ENCODE assay signal across 1 cellular context in genomic region chr1:176206006-176206960, GRCh38.
TF ChIP-seq lines count a peak whose summit lies in the region.

No MANE protein-coding gene starts in this region.

TF ChIP-seq in K562, 482 proteins besides CTCF, POLR2A, EP300 and RAD21 (continued from another document):
- TF ChIP-seq, protein P1, sequence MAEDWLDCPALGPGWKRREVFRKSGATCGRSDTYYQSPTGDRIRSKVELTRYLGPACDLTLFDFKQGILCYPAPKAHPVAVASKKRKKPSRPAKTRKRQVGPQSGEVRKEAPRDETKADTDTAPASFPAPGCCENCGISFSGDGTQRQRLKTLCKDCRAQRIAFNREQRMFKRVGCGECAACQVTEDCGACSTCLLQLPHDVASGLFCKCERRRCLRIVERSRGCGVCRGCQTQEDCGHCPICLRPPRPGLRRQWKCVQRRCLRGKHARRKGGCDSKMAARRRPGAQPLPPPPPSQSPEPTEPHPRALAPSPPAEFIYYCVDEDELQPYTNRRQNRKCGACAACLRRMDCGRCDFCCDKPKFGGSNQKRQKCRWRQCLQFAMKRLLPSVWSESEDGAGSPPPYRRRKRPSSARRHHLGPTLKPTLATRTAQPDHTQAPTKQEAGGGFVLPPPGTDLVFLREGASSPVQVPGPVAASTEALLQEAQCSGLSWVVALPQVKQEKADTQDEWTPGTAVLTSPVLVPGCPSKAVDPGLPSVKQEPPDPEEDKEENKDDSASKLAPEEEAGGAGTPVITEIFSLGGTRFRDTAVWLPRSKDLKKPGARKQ (CRISPR knock-in tag; IDR thresholded peaks at IDR 0.05), result no peak
- TF ChIP-seq POLR2H (tag; IDR thresholded peaks at IDR 0.05; ENCODE audit: low read depth), result no peak
- TF ChIP-seq NR3C1 (CRISPR knock-in tag; IDR thresholded peaks at IDR 0.05), result 0 out of 2 replicates have a peak, but pooled peaks have one; percentile 64
- TF ChIP-seq NCOA1 (IDR thresholded peaks at IDR 0.05; ENCODE audit: low read depth), result no peak
- no peak for TF ChIP-seq MIER1 (IDR thresholded peaks at IDR 0.05; ENCODE audit: low read depth)
- no peak for TF ChIP-seq PHB (CRISPR knock-in tag; IDR thresholded peaks at IDR 0.05)
- TF ChIP-seq SETDB1 (IDR thresholded peaks at IDR 0.05; ENCODE audit: low read length), result no peak
- TF ChIP-seq KLF6 (CRISPR knock-in tag; IDR thresholded peaks at IDR 0.05; ENCODE audit: borderline replicate concordance), result no peak
- no peak for TF ChIP-seq ZC3H11A (IDR thresholded peaks at IDR 0.05; ENCODE audit: low read depth, low read length)
- TF ChIP-seq ZNF140 (CRISPR knock-in tag; IDR thresholded peaks at IDR 0.05), result no peak
- no peak for TF ChIP-seq ZNF174 (CRISPR knock-in tag; IDR thresholded peaks at IDR 0.05)
- TF ChIP-seq SMARCE1 (IDR thresholded peaks at IDR 0.05), result peak; percentile 48; the same call in 1 of the 2 replicates
- TF ChIP-seq ELF2 (CRISPR knock-in tag; IDR thresholded peaks at IDR 0.05), result no peak; the same call in 1 of the 2 replicates
- TF ChIP-seq YY1 (IDR thresholded peaks at IDR 0.05; ENCODE audit: borderline replicate concordance in 1 of 3, control insufficient read depth in 1 of 3, extremely low read depth in 1 of 3, insufficient read depth in 3 of 3, insufficient read length in 1 of 3, insufficient replicate concordance in 2 of 3, low read depth in 1 of 3, low read length in 2 of 3), result no peak
- TF ChIP-seq GATAD2A (IDR thresholded peaks at IDR 0.05), result no peak
- TF ChIP-seq ZNF175 (CRISPR knock-in tag; IDR thresholded peaks at IDR 0.05; ENCODE audit: low read depth), result no peak
- no peak for TF ChIP-seq U2AF2 (optimal IDR thresholded peaks at IDR 0.05; ENCODE audit: low read depth, low read length)
- no peak for TF ChIP-seq SNIP1 (IDR thresholded peaks at IDR 0.05; ENCODE audit: low read depth)
- TF ChIP-seq ZKSCAN1 (IDR thresholded peaks at IDR 0.05; ENCODE audit: low read depth, low read length), result 0 out of 2 replicates have a peak, but pooled peaks have one; percentile 4
- TF ChIP-seq ZNF347 (CRISPR knock-in tag; IDR thresholded peaks at IDR 0.05; ENCODE audit: low read depth), result no peak
- no peak for TF ChIP-seq FOSL1 (tag; conservative IDR thresholded peaks at IDR 0.05)
- no peak for TF ChIP-seq ZBTB5 (IDR thresholded peaks at IDR 0.05)
- TF ChIP-seq RCOR1 (IDR thresholded peaks at IDR 0.05; ENCODE audit: borderline replicate concordance in 1 of 2, low read depth in 2 of 2, low read length in 2 of 2), result no peak
- TF ChIP-seq HES1 (IDR thresholded peaks at IDR 0.05; ENCODE audit: low read depth), result no peak
- no peak for TF ChIP-seq CBFB (CRISPR knock-in tag; IDR thresholded peaks at IDR 0.05)
- no peak for TF ChIP-seq E2F8 (IDR thresholded peaks at IDR 0.05; ENCODE audit: low read depth, partially characterized antibody)
- no peak for TF ChIP-seq ZNF584 (CRISPR knock-in tag; IDR thresholded peaks at IDR 0.05; ENCODE audit: low read depth)
- no peak for TF ChIP-seq SMC3 (conservative IDR thresholded peaks at IDR 0.05; ENCODE audit: insufficient read depth, low read depth, low read length)
- peak; percentile 71 for TF ChIP-seq NKRF (IDR thresholded peaks at IDR 0.05; ENCODE audit: borderline replicate concordance)
